8 cellular contexts compared by ENCODE assay signal in the genomic region with DNA sequence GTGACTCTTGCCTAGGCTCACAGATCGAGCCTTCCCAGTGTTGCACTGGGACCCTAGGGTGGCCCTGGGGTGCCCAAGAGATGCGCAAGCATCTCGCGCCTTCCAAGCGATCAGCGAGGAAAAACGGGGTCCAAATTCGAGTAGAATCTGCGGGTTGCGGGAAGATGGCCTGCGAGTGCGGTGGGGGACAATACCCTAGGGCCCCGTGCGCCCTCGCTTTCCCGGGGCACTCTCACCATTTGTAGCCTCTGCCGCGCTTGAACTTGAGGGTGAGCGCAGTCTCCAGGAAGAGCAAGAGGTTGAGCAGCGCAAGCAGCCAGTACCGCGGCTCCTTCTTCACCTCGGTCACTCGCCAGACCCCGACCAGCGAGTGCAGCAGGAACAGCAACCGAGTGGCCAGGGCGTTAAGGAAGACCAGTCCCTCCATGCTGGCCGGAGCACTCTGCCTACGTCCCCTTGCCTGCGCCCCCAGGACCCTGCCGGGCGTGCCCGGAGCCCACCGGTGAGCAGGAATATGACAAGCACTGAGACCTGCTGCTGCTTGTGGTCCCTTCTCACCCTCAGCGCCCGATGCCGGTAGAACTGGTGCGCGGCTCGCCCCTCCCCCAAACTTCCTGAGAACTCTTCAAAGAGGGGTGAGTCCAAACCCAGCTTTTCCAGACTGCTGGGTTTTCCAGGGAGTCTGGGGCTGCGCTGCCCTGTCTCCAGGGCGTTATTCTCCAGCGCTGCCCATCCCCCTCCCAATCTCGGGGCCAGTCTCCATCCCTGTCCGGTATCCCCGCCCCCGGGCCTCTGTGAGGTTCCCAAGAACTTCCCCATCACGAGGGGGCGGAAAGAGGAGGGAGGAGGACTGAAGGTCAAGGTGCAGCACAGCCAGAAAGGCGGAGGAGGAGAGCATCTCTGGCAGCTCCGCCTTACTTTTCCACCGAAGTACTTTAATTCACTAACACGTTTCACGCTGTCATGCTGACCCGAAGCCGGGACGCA. TPM values are rescaled to one million over a fixed set of nuclear protein-coding genes. Genes with fewer than 3 reads are reported as not detected.
DNase-seq lines count a peak whose midpoint lies in the region; ATAC-seq and TF ChIP-seq lines count a peak whose summit lies in the region.

Gene TMEM26 (minus strand): TSS at position 727 of the 987 bp plus-strand sequence. CDS start 300 bp downstream, at position 427.

- no peaks in the 10 kb centered on the region for H3K9me3 Mint-ChIP-seq in HFFc6

- DNase-seq in HFFc6 (no peak), breast epithelium (ENCODE audit: low spot score in 2 of 2) (no peak), iris pigment epithelial cell (ENCODE audit: low read depth) (peak; percentile 31), OCI-M1 (lab: John Stamatoyannopoulos, UW) (no peak), AML-193 (lab: John Stamatoyannopoulos, UW) (no peak)

- peaks cover 15% of the 10 kb centered on the region for H3K27me3 Mint-ChIP-seq in HFFc6 (ENCODE audit: insufficient read depth)

- intact Hi-C loops in breast epithelium (cut with DNase I; ENCODE audit: low total_unique reads), result no loop called here

- H3K4me1 ChIP-seq in breast epithelium, result no peaks in the 10 kb centered on the region

- H3K36me3 Mint-ChIP-seq in HFFc6 (ENCODE audit: low read depth), result no peaks in the 10 kb centered on the region

- peaks cover 5% of the 10 kb centered on the region; the same call in 1 of the 2 replicates for H3K4me1 Mint-ChIP-seq in HFFc6 (ENCODE audit: low read depth)

- no peak for TF ChIP-seq POLR2A in breast epithelium (IDR thresholded peaks at IDR 0.05)

- peak within 1 kb of the TSS; percentile 56 to 87 for H3K27ac ChIP-seq in breast epithelium
- H3K27ac ChIP-seq in skin epidermis, result peak within 1 kb of the TSS in 2 of 21 experiments; percentile 2 to 33

- no peaks in the 10 kb centered on the region for H3K27me3 ChIP-seq in breast epithelium

- H3K4me3 ChIP-seq in breast epithelium (peak within 1 kb of the TSS; percentile 33 to 85 (median 60)), skin epidermis (peak within 1 kb of the TSS; percentile 20 to 42 (median 35))

- no peak for ATAC-seq in HG02840 (IDR thresholded peaks at IDR 0.05; ENCODE audit: low FRiP score, unreplicated experiment)
- no peak for ATAC-seq in GM21717 (IDR thresholded peaks at IDR 0.05; ENCODE audit: unreplicated experiment)

- TF ChIP-seq CTCF in HFFc6 (IDR thresholded peaks at IDR 0.05), result no peak
- TF ChIP-seq CTCF in breast epithelium (IDR thresholded peaks at IDR 0.05), result no peak

- H3K9me3 ChIP-seq in breast epithelium, result no peaks in the 10 kb centered on the region

- H3K36me3 ChIP-seq in breast epithelium, result no peaks in the 10 kb centered on the region

- peak within 1 kb of the TSS; percentile 80 for H3K4me3 Mint-ChIP-seq in HFFc6

- H3K27ac Mint-ChIP-seq in HFFc6, result no peak within 1 kb of the TSS

RNA-seq across cellular contexts. Expression of gene TMEM26, which starts in this region (rescaled TPM):
- not detected for total RNA-seq in HFFc6 (2021; fragmentation: NEBNext Ultra II Directional; extraction: Animal tissue kit (Norgen Biotek cat#: 25700))
- 10 to 100 TPM in 2 of 3 donors, not detected in 1; 17.4 to 19.0 TPM for total RNA-seq in breast epithelium
